1 cellular context compared by ENCODE assay signal in genomic region chr1:207883104-207883651, GRCh38.
TF ChIP-seq lines count a peak whose summit lies in the region.

No MANE protein-coding gene starts in this region.

TF ChIP-seq in WTC11, 78 proteins besides CTCF, POLR2A, EP300 and RAD21 (continued from another document):
- TF ChIP-seq, protein P1, sequence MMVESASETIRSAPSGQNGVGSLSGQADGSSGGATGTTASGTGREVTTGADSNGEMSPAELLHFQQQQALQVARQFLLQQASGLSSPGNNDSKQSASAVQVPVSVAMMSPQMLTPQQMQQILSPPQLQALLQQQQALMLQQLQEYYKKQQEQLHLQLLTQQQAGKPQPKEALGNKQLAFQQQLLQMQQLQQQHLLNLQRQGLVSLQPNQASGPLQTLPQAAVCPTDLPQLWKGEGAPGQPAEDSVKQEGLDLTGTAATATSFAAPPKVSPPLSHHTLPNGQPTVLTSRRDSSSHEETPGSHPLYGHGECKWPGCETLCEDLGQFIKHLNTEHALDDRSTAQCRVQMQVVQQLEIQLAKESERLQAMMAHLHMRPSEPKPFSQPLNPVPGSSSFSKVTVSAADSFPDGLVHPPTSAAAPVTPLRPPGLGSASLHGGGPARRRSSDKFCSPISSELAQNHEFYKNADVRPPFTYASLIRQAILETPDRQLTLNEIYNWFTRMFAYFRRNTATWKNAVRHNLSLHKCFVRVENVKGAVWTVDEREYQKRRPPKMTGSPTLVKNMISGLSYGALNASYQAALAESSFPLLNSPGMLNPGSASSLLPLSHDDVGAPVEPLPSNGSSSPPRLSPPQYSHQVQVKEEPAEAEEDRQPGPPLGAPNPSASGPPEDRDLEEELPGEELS (CRISPR knock-in tag; IDR thresholded peaks at IDR 0.05), result no peak
- TF ChIP-seq, protein P2, sequence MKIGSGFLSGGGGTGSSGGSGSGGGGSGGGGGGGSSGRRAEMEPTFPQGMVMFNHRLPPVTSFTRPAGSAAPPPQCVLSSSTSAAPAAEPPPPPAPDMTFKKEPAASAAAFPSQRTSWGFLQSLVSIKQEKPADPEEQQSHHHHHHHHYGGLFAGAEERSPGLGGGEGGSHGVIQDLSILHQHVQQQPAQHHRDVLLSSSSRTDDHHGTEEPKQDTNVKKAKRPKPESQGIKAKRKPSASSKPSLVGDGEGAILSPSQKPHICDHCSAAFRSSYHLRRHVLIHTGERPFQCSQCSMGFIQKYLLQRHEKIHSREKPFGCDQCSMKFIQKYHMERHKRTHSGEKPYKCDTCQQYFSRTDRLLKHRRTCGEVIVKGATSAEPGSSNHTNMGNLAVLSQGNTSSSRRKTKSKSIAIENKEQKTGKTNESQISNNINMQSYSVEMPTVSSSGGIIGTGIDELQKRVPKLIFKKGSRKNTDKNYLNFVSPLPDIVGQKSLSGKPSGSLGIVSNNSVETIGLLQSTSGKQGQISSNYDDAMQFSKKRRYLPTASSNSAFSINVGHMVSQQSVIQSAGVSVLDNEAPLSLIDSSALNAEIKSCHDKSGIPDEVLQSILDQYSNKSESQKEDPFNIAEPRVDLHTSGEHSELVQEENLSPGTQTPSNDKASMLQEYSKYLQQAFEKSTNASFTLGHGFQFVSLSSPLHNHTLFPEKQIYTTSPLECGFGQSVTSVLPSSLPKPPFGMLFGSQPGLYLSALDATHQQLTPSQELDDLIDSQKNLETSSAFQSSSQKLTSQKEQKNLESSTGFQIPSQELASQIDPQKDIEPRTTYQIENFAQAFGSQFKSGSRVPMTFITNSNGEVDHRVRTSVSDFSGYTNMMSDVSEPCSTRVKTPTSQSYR (CRISPR knock-in tag; IDR thresholded peaks at IDR 0.05), result no peak
- TF ChIP-seq, protein P3, sequence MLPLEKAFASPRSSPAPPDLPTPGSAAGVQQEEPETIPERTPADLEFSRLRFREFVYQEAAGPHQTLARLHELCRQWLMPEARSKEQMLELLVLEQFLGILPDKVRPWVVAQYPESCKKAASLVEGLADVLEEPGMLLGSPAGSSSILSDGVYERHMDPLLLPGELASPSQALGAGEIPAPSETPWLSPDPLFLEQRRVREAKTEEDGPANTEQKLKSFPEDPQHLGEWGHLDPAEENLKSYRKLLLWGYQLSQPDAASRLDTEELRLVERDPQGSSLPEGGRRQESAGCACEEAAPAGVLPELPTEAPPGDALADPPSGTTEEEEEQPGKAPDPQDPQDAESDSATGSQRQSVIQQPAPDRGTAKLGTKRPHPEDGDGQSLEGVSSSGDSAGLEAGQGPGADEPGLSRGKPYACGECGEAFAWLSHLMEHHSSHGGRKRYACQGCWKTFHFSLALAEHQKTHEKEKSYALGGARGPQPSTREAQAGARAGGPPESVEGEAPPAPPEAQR (CRISPR knock-in tag; IDR thresholded peaks at IDR 0.05), result no peak
- TF ChIP-seq PRRX2 (CRISPR knock-in tag; IDR thresholded peaks at IDR 0.05) (no peak), USF2 (CRISPR knock-in tag; IDR thresholded peaks at IDR 0.05) (no peak), NR2C2 (CRISPR knock-in tag; IDR thresholded peaks at IDR 0.05) (no peak)
